11 cellular contexts compared by ENCODE assay signal in genomic region chr1:22958556-22958955, GRCh38. TPM values are rescaled to one million over a fixed set of nuclear protein-coding genes. Genes with fewer than 3 reads are reported as not detected.
"Had no signal": no experiment of that assay in that cellular context is flagged by ENCODE, and none has a peak within 500 bp of the region (broad histone marks: within the 10 kb centered on the region; RNA-seq: fewer than 3 reads in every experiment).

No MANE protein-coding gene starts in this region.

- ATAC-seq: HCT116, HepG2 had no signal

- DNase-seq: GM23248, GOT3, H7, HFFc6 had no signal

- H3K4me3 Mint-ChIP-seq: HFFc6, IgD-negative memory B cell had no signal

- H3K4me1 Mint-ChIP-seq: IgD-negative memory B cell had no signal

- H3K27ac Mint-ChIP-seq: HFFc6, IgD-negative memory B cell had no signal

- H3K27ac ChIP-seq: GM23248, HL-60 had no signal

- H3K36me3 Mint-ChIP-seq: IgD-negative memory B cell had no signal

- H3K9me3 Mint-ChIP-seq: HFFc6 had no signal

- H3K36me3 ChIP-seq: HAP-1 had no signal

- H3K4me3 ChIP-seq: GM23248, HAP-1 had no signal

- H3K9ac ChIP-seq: GM23248 had no signal

- H3K4me1 ChIP-seq: HAP-1 had no signal

- H2AFZ ChIP-seq: GM23248 had no signal

- FAIRE-seq: HepG2 had no signal

- H3K9me3 ChIP-seq: HAP-1 had no signal

RNA-seq across cellular contexts. Expression of gene LACTBL1, which starts 14.1 kb away (rescaled TPM):
- total RNA-seq: GM23248, H4, H7, HFFc6, HT1080 had no signal
- polyA plus RNA-seq: GM23248, IgD-negative memory B cell had no signal

RNA-seq across cellular contexts. Expression of gene TEX46, which starts 57.1 kb away (rescaled TPM):
- total RNA-seq: GM23248, H4, H7, HepG2, HFFc6, HT1080 had no signal
- polyA plus RNA-seq: GM23248, HepG2, IgD-negative memory B cell had no signal
